19 cellular contexts compared by ENCODE assay signal in genomic region chr11:39664023-39664422, GRCh38.
"Had no signal": no experiment of that assay in that cellular context is flagged by ENCODE, and none has a peak within 500 bp of the region (broad histone marks: within the 10 kb centered on the region; RNA-seq: fewer than 3 reads in every experiment).

No MANE protein-coding gene starts in this region.

- H3K4me1 Mint-ChIP-seq: immature natural killer cell, memory B cell had no signal

- H3K4me1 ChIP-seq: colonic mucosa, esophagus muscularis mucosa, foreskin keratinocyte, gastroesophageal sphincter, heart left ventricle, left lung, lower lobe of right lung had no signal

- ATAC-seq: effector memory CD8-positive, alpha-beta T cell; foreskin keratinocyte; gastroesophageal sphincter; heart left ventricle; left cardiac atrium; left lung; left ventricle myocardium superior; lower lobe of right lung had no signal

- H3K27ac ChIP-seq: colonic mucosa, esophagus muscularis mucosa, foreskin keratinocyte, gastroesophageal sphincter, heart left ventricle, hepatocyte, left lung, lower lobe of right lung had no signal

- H3K36me3 Mint-ChIP-seq: memory B cell had no signal

- H3K27me3 Mint-ChIP-seq: dendritic cell treated with granulocyte-macrophage colony-stimulating factor and Interleukin-4, amounts not matched to agents 40 ng/mL and 50 ng/mL, for 4 days; effector memory CD8-positive, alpha-beta T cell; memory B cell had no signal

- H2AFZ ChIP-seq: hepatocyte had no signal

- H3K27me3 ChIP-seq: colonic mucosa, esophagus muscularis mucosa, foreskin keratinocyte, gastroesophageal sphincter, heart left ventricle, hepatocyte, left lung had no signal

- H3K9me3 ChIP-seq: colonic mucosa, lower lobe of right lung had no signal

- H3K4me3 Mint-ChIP-seq: dendritic cell treated with granulocyte-macrophage colony-stimulating factor and Interleukin-4, amounts not matched to agents 40 ng/mL and 50 ng/mL, for 4 days; effector memory CD8-positive, alpha-beta T cell; immature natural killer cell; memory B cell had no signal

- H3K4me3 ChIP-seq: colonic mucosa, esophagus muscularis mucosa, gastroesophageal sphincter, heart left ventricle, hepatocyte, left lung, lower lobe of right lung had no signal

- H3K79me2 ChIP-seq: hepatocyte had no signal

- H3K27ac Mint-ChIP-seq: dendritic cell treated with granulocyte-macrophage colony-stimulating factor and Interleukin-4, amounts not matched to agents 40 ng/mL and 50 ng/mL, for 4 days; effector memory CD8-positive, alpha-beta T cell; immature natural killer cell; memory B cell had no signal

- H3K4me2 ChIP-seq: hepatocyte had no signal

- DNase-seq: colonic mucosa; cortex of kidney; effector CD8-positive, alpha-beta T cell; effector memory CD8-positive, alpha-beta T cell; foreskin keratinocyte; heart left ventricle; hypothalamus; immature natural killer cell; left cardiac atrium; left lung; left ventricle myocardium superior; lower lobe of right lung; mesendoderm; midbrain had no signal

- H3K36me3 ChIP-seq: colonic mucosa, esophagus muscularis mucosa, gastroesophageal sphincter, heart left ventricle, left lung, lower lobe of right lung had no signal
